Comparison of ENCODE assay signal across 24 cellular contexts in genomic region chr17:34582901-34583245, GRCh38. TPM values are rescaled to one million over a fixed set of nuclear protein-coding genes. Genes with fewer than 3 reads are reported as not detected.
"Had no signal": no experiment of that assay in that cellular context is flagged by ENCODE, and none has a peak within 500 bp of the region (broad histone marks: within the 10 kb centered on the region; RNA-seq: fewer than 3 reads in every experiment).

No MANE protein-coding gene starts in this region.

- DNase-seq: activated CD4-positive, alpha-beta T cell treated with anti-CD3 and anti-CD28 coated beads for 1 hour; activated CD8-positive, alpha-beta memory T cell treated with anti-CD3 and anti-CD28 coated beads for 24 hours; activated CD8-positive, alpha-beta memory T cell treated with anti-CD3 and anti-CD28 coated beads, Interleukin-2, amount 50 U/mL, for 48 hours; activated effector memory CD4-positive, alpha-beta T cell treated with Interleukin-2 at 50 U/mL for 16 hours; activated naive CD4-positive, alpha-beta T cell treated with anti-CD3 and anti-CD28 coated beads, Interleukin-2, amount 50 U/mL, for 16 hours; activated T-cell treated with anti-CD3 and anti-CD28 coated beads, Interleukin-2, amount 50 U/mL, for 48 hours; effector CD8-positive, alpha-beta T cell; hippocampal formation; pancreas; stimulated activated CD4-positive, alpha-beta T cell treated with anti-CD3 and anti-CD28 coated beads, Interleukin-4, amount 100 ng/mL, for 24 hours; stimulated activated naive CD4-positive, alpha-beta T cell treated with Interleukin-2 at 50 U/mL for 16 hours; T-helper 2 cell; tibial artery; uterus had no signal

- ATAC-seq: esophagus mucosa, gastroesophageal sphincter, left lobe of liver, pancreas, sciatic nerve had no signal

- H3K9me3 ChIP-seq: gastroesophageal sphincter, pancreas, tibial artery, uterus had no signal

- H3K36me3 ChIP-seq: gastroesophageal sphincter, pancreas, tibial artery, uterus had no signal

- H3K9me3 Mint-ChIP-seq: dendritic cell treated with granulocyte-macrophage colony-stimulating factor and Interleukin-4, amounts not matched to agents 40 ng/mL and 50 ng/mL, for 4 days had no signal

- H3K27ac Mint-ChIP-seq: dendritic cell treated with granulocyte-macrophage colony-stimulating factor and Interleukin-4, amounts not matched to agents 40 ng/mL and 50 ng/mL, for 4 days had no signal

- H3K4me3 Mint-ChIP-seq: dendritic cell treated with granulocyte-macrophage colony-stimulating factor and Interleukin-4, amounts not matched to agents 40 ng/mL and 50 ng/mL, for 4 days had no signal

- FAIRE-seq: astrocyte, bronchial epithelial cell, keratinocyte, pancreas had no signal

- H3K4me3 ChIP-seq: gastroesophageal sphincter, lung, pancreas, tibial artery, uterus had no signal

- H3K27ac ChIP-seq: gastroesophageal sphincter, pancreas, tibial artery, uterus, VCaP had no signal

RNA-seq across cellular contexts. Expression of gene TMEM132E, which starts 3.5 kb away (rescaled TPM):
- total RNA-seq: bronchial epithelial cell, esophagus mucosa had no signal
- polyA plus RNA-seq: keratinocyte had no signal
